In genomic region chr3:16187213-16187790, GRCh38 we compare ENCODE assay signal across 31 cellular contexts. TPM values are rescaled to one million over a fixed set of nuclear protein-coding genes. Genes with fewer than 3 reads are reported as not detected.
"Had no signal": no experiment of that assay in that cellular context is flagged by ENCODE, and none has a peak within 500 bp of the region (broad histone marks: within the 10 kb centered on the region; RNA-seq: fewer than 3 reads in every experiment).

No MANE protein-coding gene starts in this region.

- H3K27ac ChIP-seq: neural progenitor cell, ovary, parathyroid adenoma, psoas muscle, right lobe of liver, sigmoid colon, skin epidermis, spleen, suprapubic skin, testis, tibial artery, transverse colon, upper lobe of right lung, uterus had no signal

- H3K4me2 ChIP-seq: neural progenitor cell, smooth muscle cell had no signal

- H2AFZ ChIP-seq: neural progenitor cell, parathyroid adenoma had no signal

- H3K36me3 Mint-ChIP-seq: natural killer cell; neural progenitor cell; stimulated activated memory B cell treated with anti-CD40 and anti-IgM and Interleukin-4, amounts not matched to agents 10 μg/mL and 1 μg/mL and 100 μg/mL, for 72 hours; type B pancreatic cell had no signal

- H3K9me3 Mint-ChIP-seq: natural killer cell; nephron; neural progenitor cell; stimulated activated memory B cell treated with anti-CD40 and anti-IgM and Interleukin-4, amounts not matched to agents 10 μg/mL and 1 μg/mL and 100 μg/mL, for 72 hours; stimulated activated naive CD8-positive, alpha-beta T cell treated with anti-CD3 and anti-CD28 coated beads, Interleukin-15, amount 100 ng/mL, for 72 hours; type B pancreatic cell had no signal

- H3K36me3 ChIP-seq: neural progenitor cell, ovary, right lobe of liver, sigmoid colon, spleen, suprapubic skin, transverse colon, upper lobe of right lung, uterus had no signal

- H3K27ac Mint-ChIP-seq: natural killer cell; nephron; neural progenitor cell; progenitor cell of endocrine pancreas; stimulated activated memory B cell treated with anti-CD40 and anti-IgM and Interleukin-4, amounts not matched to agents 10 μg/mL and 1 μg/mL and 100 μg/mL, for 72 hours; stimulated activated naive CD8-positive, alpha-beta T cell treated with anti-CD3 and anti-CD28 coated beads, Interleukin-15, amount 100 ng/mL, for 72 hours; type B pancreatic cell had no signal

- H3K27me3 ChIP-seq: neural progenitor cell, ovary, right lobe of liver, sigmoid colon, spleen, suprapubic skin, testis, tibial artery, transverse colon, upper lobe of right lung, uterus had no signal

- H3K4me3 ChIP-seq: neural progenitor cell, ovary, psoas muscle, right lobe of liver, sigmoid colon, skin epidermis, smooth muscle cell, spleen, suprapubic skin, testis, tibial artery, transverse colon, upper lobe of right lung, uterus had no signal

- H3K4me1 Mint-ChIP-seq: stimulated activated memory B cell treated with anti-CD40 and anti-IgM and Interleukin-4, amounts not matched to agents 10 μg/mL and 1 μg/mL and 100 μg/mL, for 72 hours; stimulated activated naive CD8-positive, alpha-beta T cell treated with anti-CD3 and anti-CD28 coated beads, Interleukin-15, amount 100 ng/mL, for 72 hours had no signal

- H3K9ac ChIP-seq: neural progenitor cell, parathyroid adenoma had no signal

- DNase-seq: natural killer cell; occipital lobe; ovary; posterior cingulate gyrus; psoas muscle; right cardiac atrium; right lobe of liver; sigmoid colon; spleen; stimulated activated CD4-positive, alpha-beta T cell treated with anti-CD3 and anti-CD28 coated beads, Interleukin-12 subunit alpha, Interleukin-12 subunit beta, amount 100 ng/mL, for 4 hours; stimulated activated CD4-positive, alpha-beta T cell treated with anti-CD3 and anti-CD28 coated beads, Interleukin-4, amount 100 ng/mL, for 1 hour; stimulated activated CD4-positive, alpha-beta T cell treated with anti-CD3 and anti-CD28 coated beads, Interleukin-4, amount 100 ng/mL, for 4 hours; stimulated activated CD8-positive, alpha-beta memory T cell treated with anti-CD3 and anti-CD28 coated beads, Interleukin-4, amount 100 ng/mL, for 48 hours; stimulated activated naive CD4-positive, alpha-beta T cell; stimulated activated naive CD8-positive, alpha-beta T cell treated with anti-CD3 and anti-CD28 coated beads, Interleukin-15, amount 100 ng/mL, for 72 hours; stimulated activated naive CD8-positive, alpha-beta T cell treated with anti-CD3 and anti-CD28 coated beads, Interleukin-15, Interleukin-2, amounts not matched to agents 100 U/mL and 50 U/mL, for 24 hours; substantia nigra; testis; transverse colon; upper lobe of right lung; uterus had no signal

- H3K4me3 Mint-ChIP-seq: natural killer cell; nephron; neural progenitor cell; stimulated activated memory B cell treated with anti-CD40 and anti-IgM and Interleukin-4, amounts not matched to agents 10 μg/mL and 1 μg/mL and 100 μg/mL, for 72 hours; stimulated activated naive CD8-positive, alpha-beta T cell treated with anti-CD3 and anti-CD28 coated beads, Interleukin-15, amount 100 ng/mL, for 72 hours; type B pancreatic cell had no signal

- ATAC-seq: right cardiac atrium; right lobe of liver; stimulated activated memory B cell treated with anti-CD40 and anti-IgM and Interleukin-4, amounts not matched to agents 10 μg/mL and 1 μg/mL and 100 μg/mL, for 72 hours; stimulated activated naive CD8-positive, alpha-beta T cell treated with anti-CD3 and anti-CD28 coated beads, Interleukin-15, Interleukin-2, amounts not matched to agents 100 U/mL and 50 U/mL, for 24 hours; upper lobe of right lung had no signal

- H3K79me2 ChIP-seq: parathyroid adenoma had no signal

- H3K4me1 ChIP-seq: neural progenitor cell, parathyroid adenoma, testis, tibial artery, transverse colon, uterus had no signal

- H3K27me3 Mint-ChIP-seq: stimulated activated memory B cell treated with anti-CD40 and anti-IgM and Interleukin-4, amounts not matched to agents 10 μg/mL and 1 μg/mL and 100 μg/mL, for 72 hours had no signal

- H3K9me3 ChIP-seq: ovary, psoas muscle, right lobe of liver, sigmoid colon, spleen, suprapubic skin, testis, tibial artery, transverse colon, upper lobe of right lung, uterus had no signal

RNA-seq across cellular contexts. Expression of gene GALNT15, which starts 12.8 kb away (rescaled TPM):
- total RNA-seq: natural killer cell had no signal
